ENCODE assay signal across 8 cellular contexts in the genomic region with DNA sequence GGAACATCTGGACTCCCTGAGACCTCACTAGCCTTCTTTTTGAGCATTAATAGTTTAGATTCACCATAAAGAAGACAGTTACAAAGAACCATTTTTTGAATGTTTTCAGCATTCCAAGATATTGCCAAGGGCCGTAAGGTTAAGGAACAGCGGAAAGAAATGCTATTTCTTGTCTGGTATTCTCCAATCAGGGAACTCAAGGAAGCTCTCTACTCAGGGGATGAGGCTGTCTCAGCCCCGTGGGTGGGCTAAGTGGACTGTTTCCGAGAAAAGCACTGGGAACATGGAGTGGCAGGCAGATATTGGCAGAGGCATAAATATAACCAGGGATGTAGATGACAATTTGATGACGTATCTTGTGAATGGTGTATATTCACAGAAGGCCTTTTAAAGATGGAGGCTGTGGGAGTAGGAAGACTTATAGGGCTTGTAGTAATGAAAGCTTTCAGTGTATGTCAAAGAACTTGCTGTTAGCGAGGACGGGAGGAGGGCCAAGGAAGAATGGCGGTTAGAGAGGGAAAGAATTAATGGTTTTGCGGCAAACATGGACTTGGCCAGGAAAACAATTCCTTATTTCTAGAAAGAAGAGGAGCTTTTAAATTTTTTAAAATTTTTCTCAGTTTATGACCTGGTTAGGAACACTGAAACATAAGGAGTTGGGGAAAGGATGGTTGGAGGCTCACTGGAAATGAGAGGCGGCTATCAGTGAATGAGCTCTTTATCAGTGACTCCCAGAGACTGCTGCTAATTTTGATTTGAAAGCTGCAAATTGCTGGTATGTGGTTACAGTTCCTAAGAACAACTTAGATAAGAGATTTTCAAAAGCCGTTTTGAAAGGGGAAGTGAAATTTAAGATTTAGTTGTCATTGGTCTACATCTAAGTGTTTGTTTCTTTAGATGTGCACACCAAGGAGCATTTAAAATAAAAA.
A peak's percentile ranks its signal among the peaks of the same experiment; 100 is the strongest.
DNase-seq lines count a peak whose midpoint lies in the region; ATAC-seq lines count a peak whose summit lies in the region.

No MANE protein-coding gene starts in this region.

- no peak overlapping the region for H3K4me2 ChIP-seq in mesendoderm (ENCODE audit: low read length)

- no peak overlapping the region for H4K8ac ChIP-seq in mesendoderm (ENCODE audit: low read depth, low read length)

- H3K79me1 ChIP-seq in mesendoderm (ENCODE audit: low read length), result no peaks in the 10 kb centered on the region

- H3K27ac ChIP-seq in mesendoderm (ENCODE audit: low read depth, low read length), result no peak overlapping the region
- no peak overlapping the region for H3K27ac ChIP-seq in effector memory CD4-positive, alpha-beta T cell (ENCODE audit: insufficient read depth, low read length, poor library complexity, severe bottlenecking)

- no peak overlapping the region for H3K4me3 ChIP-seq in mesendoderm (ENCODE audit: low read length)
- H3K4me3 ChIP-seq in effector memory CD4-positive, alpha-beta T cell (ENCODE audit: insufficient read depth, low read depth, low read length, poor library complexity, severe bottlenecking), result no peak overlapping the region

- no peak overlapping the region for H2BK15ac ChIP-seq in mesendoderm (replicated peaks; ENCODE audit: low read depth)

- no peaks in the 10 kb centered on the region for H3K36me3 ChIP-seq in mesendoderm (ENCODE audit: control insufficient read depth, insufficient read depth, low read length)
- no peaks in the 10 kb centered on the region for H3K36me3 ChIP-seq in effector memory CD4-positive, alpha-beta T cell (ENCODE audit: control insufficient read depth, insufficient read depth, low read length)

- H2BK5ac ChIP-seq in mesendoderm (ENCODE audit: low read length), result no peak overlapping the region

- H3K9me3 ChIP-seq in effector memory CD4-positive, alpha-beta T cell (ENCODE audit: control insufficient read depth, low read length), result no peaks in the 10 kb centered on the region

- H3K4me1 ChIP-seq in mesendoderm (ENCODE audit: control insufficient read depth, low read depth, low read length), result peaks cover 5% of the 10 kb centered on the region
- no peaks in the 10 kb centered on the region for H3K4me1 ChIP-seq in effector memory CD4-positive, alpha-beta T cell (ENCODE audit: control insufficient read depth, insufficient read depth, low read length, poor library complexity, severe bottlenecking)

- no peak overlapping the region for H3K56ac ChIP-seq in mesendoderm (ENCODE audit: low read length)

- H4K5ac ChIP-seq in mesendoderm (ENCODE audit: low read length), result no peak overlapping the region

- no peaks in the 10 kb centered on the region for H3K27me3 ChIP-seq in mesendoderm (ENCODE audit: insufficient read depth, low read length, poor library complexity)
- no peaks in the 10 kb centered on the region for H3K27me3 ChIP-seq in effector memory CD4-positive, alpha-beta T cell (replicated peaks; ENCODE audit: control insufficient read depth, insufficient read depth, low read length, poor library complexity, severe bottlenecking)

- H3K23ac ChIP-seq in mesendoderm (ENCODE audit: low read length), result no peak overlapping the region

- no peak overlapping the region for H3K4ac ChIP-seq in mesendoderm (ENCODE audit: low read depth, low read length)

- no peak overlapping the region for H2BK120ac ChIP-seq in mesendoderm (ENCODE audit: low read depth, low read length)

- H3K9ac ChIP-seq in mesendoderm (ENCODE audit: low read length), result no peak overlapping the region

- H3K18ac ChIP-seq in mesendoderm (ENCODE audit: low read length), result no peak overlapping the region

- H2AK5ac ChIP-seq in mesendoderm (ENCODE audit: low read length), result no peak overlapping the region

- DNase-seq in RPMI8226, result peak; percentile 55
- peak; percentile 79 for DNase-seq in mesendoderm
- DNase-seq in effector memory CD4-positive, alpha-beta T cell, result no peak
- no peak for DNase-seq in NCI-H226
- no peak for DNase-seq in ecto neural progenitor cell (ENCODE audit: low spot score)
- no peak for DNase-seq in NCI-H1092 treated with DMSO at 0.1 percent for 48 hours (lab: John Stamatoyannopoulos, UW)

- no peaks in the 10 kb centered on the region for H3K79me2 ChIP-seq in mesendoderm (ENCODE audit: control insufficient read depth, insufficient read depth, low read length)

- ATAC-seq in GM18867 (IDR thresholded peaks at IDR 0.05; ENCODE audit: unreplicated experiment), result peak; percentile 89
- peak; percentile 69 for ATAC-seq in HG02885 (IDR thresholded peaks at IDR 0.05; ENCODE audit: poor library complexity, unreplicated experiment)

- WGBS in mesendoderm (ENCODE audit: extremely low coverage, insufficient coverage, low lambda C conversion rate), result no CpG with 5 or more reads among the region's 11 CpGs

Comparison
In these comparisons a context has a peak if more than half of its experiments do, and no peak if none do; other contexts are left out.
1. DNase-seq: peak in RPMI8226 (single experiment) and mesendoderm (single experiment); none in effector memory CD4-positive, alpha-beta T cell (0 of 3), NCI-H226 (single experiment), ecto neural progenitor cell (single experiment) and NCI-H1092 treated with DMSO at 0.1 percent for 48 hours (single experiment).